ENCODE assay signal across 12 cellular contexts in genomic region chr14:106738075-106738474, GRCh38.
"Had no signal": no experiment of that assay in that cellular context is flagged by ENCODE, and none has a peak within 500 bp of the region (broad histone marks: within the 10 kb centered on the region; RNA-seq: fewer than 3 reads in every experiment).

No MANE protein-coding gene starts in this region.

- H3K27me3 ChIP-seq: esophagus squamous epithelium, heart left ventricle, right lobe of liver, thyroid gland had no signal

- H3K27ac Mint-ChIP-seq: activated CD4-positive, alpha-beta T cell treated with anti-CD3 and anti-CD28 coated beads, Interleukin-2, amount 10 ng/mL, durations not matched to agents 24 days and 14 days; activated CD8-positive, alpha-beta memory T cell treated with anti-CD3 and anti-CD28 coated beads, Interleukin-2, amount 10 ng/mL, durations not matched to agents 7 days and 5 days; memory B cell had no signal

- H3K4me1 ChIP-seq: esophagus squamous epithelium, heart left ventricle, psoas muscle, right lobe of liver, thyroid gland had no signal

- H3K36me3 Mint-ChIP-seq: activated CD8-positive, alpha-beta memory T cell treated with anti-CD3 and anti-CD28 coated beads, Interleukin-2, amount 10 ng/mL, durations not matched to agents 7 days and 5 days; memory B cell; stimulated activated effector memory CD8-positive, alpha-beta T cell treated with anti-CD3 and anti-CD28 coated beads, Interleukin-12 subunit alpha, Interleukin-12 subunit beta, amount 100 ng/mL, for 72 hours had no signal

- H3K9me3 ChIP-seq: esophagus squamous epithelium, heart left ventricle, psoas muscle, right lobe of liver, thyroid gland had no signal

- H3K27ac ChIP-seq: esophagus squamous epithelium, psoas muscle, right lobe of liver, thyroid gland had no signal

- H3K4me3 Mint-ChIP-seq: activated CD4-positive, alpha-beta T cell treated with anti-CD3 and anti-CD28 coated beads, Interleukin-2, amount 10 ng/mL, durations not matched to agents 24 days and 14 days; activated CD8-positive, alpha-beta memory T cell treated with anti-CD3 and anti-CD28 coated beads, Interleukin-2, amount 10 ng/mL, durations not matched to agents 7 days and 5 days; memory B cell; stimulated activated effector memory CD8-positive, alpha-beta T cell treated with anti-CD3 and anti-CD28 coated beads, Interleukin-12 subunit alpha, Interleukin-12 subunit beta, amount 100 ng/mL, for 72 hours had no signal

- DNase-seq: activated CD4-positive, alpha-beta T cell treated with anti-CD3 and anti-CD28 coated beads, Interleukin-2, amount 10 ng/mL, durations not matched to agents 24 days and 14 days; activated CD8-positive, alpha-beta memory T cell treated with anti-CD3 and anti-CD28 coated beads, Interleukin-2, amount 10 ng/mL, durations not matched to agents 7 days and 5 days; activated effector memory CD4-positive, alpha-beta T cell treated with Interleukin-2 at 50 U/mL for 16 hours; esophagus squamous epithelium; foreskin fibroblast; heart left ventricle; psoas muscle; right lobe of liver; thyroid gland had no signal

- H3K27me3 Mint-ChIP-seq: activated CD4-positive, alpha-beta T cell treated with anti-CD3 and anti-CD28 coated beads, Interleukin-2, amount 10 ng/mL, durations not matched to agents 24 days and 14 days; memory B cell had no signal

- H3K36me3 ChIP-seq: esophagus squamous epithelium, heart left ventricle, right lobe of liver, thyroid gland had no signal

- H3K4me3 ChIP-seq: esophagus squamous epithelium, psoas muscle, right lobe of liver, thyroid gland had no signal

- H3K4me1 Mint-ChIP-seq: activated CD4-positive, alpha-beta T cell treated with anti-CD3 and anti-CD28 coated beads, Interleukin-2, amount 10 ng/mL, durations not matched to agents 24 days and 14 days; memory B cell had no signal

- ATAC-seq: activated CD8-positive, alpha-beta memory T cell treated with anti-CD3 and anti-CD28 coated beads, Interleukin-2, amount 10 ng/mL, durations not matched to agents 7 days and 5 days; heart left ventricle; left lobe of liver; psoas muscle; stimulated activated effector memory CD8-positive, alpha-beta T cell treated with anti-CD3 and anti-CD28 coated beads, Interleukin-12 subunit alpha, Interleukin-12 subunit beta, amount 100 ng/mL, for 72 hours had no signal

- H3K9me3 Mint-ChIP-seq: activated CD4-positive, alpha-beta T cell treated with anti-CD3 and anti-CD28 coated beads, Interleukin-2, amount 10 ng/mL, durations not matched to agents 24 days and 14 days; memory B cell; stimulated activated effector memory CD8-positive, alpha-beta T cell treated with anti-CD3 and anti-CD28 coated beads, Interleukin-12 subunit alpha, Interleukin-12 subunit beta, amount 100 ng/mL, for 72 hours had no signal
